Comparison of ENCODE assay signal across 1 cellular context in genomic region chr7:43211693-43212092, GRCh38.
TF ChIP-seq lines count a peak whose summit lies in the region.

No MANE protein-coding gene starts in this region.

TF ChIP-seq in HCT116, 20 proteins besides CTCF, POLR2A, EP300 and RAD21 (continued from another document):
- no peak for TF ChIP-seq FOSL1 (IDR thresholded peaks at IDR 0.05; ENCODE audit: low read depth)
- no peak for TF ChIP-seq SRF (IDR thresholded peaks at IDR 0.05; ENCODE audit: low read depth)
- TF ChIP-seq ZNF274 (IDR thresholded peaks at IDR 0.05; ENCODE audit: low read depth, low read length) = no peak
- TF ChIP-seq SIN3A (IDR thresholded peaks at IDR 0.05; ENCODE audit: low read depth) = no peak
- TF ChIP-seq ZFX (IDR thresholded peaks at IDR 0.05) = no peak
- no peak for TF ChIP-seq EGR1 (IDR thresholded peaks at IDR 0.05; ENCODE audit: low read depth)
- no peak for TF ChIP-seq CEBPB (IDR thresholded peaks at IDR 0.05; ENCODE audit: low read depth)
- TF ChIP-seq YY1 (IDR thresholded peaks at IDR 0.05; ENCODE audit: extremely low read depth, insufficient replicate concordance, low read depth, low read length) = no peak
- no peak for TF ChIP-seq EZH2phosphoT487 (IDR thresholded peaks at IDR 0.05; ENCODE audit: borderline replicate concordance)
- TF ChIP-seq ATF3 (IDR thresholded peaks at IDR 0.05) = no peak
- no peak for TF ChIP-seq CBX3 (IDR thresholded peaks at IDR 0.05; ENCODE audit: low read depth)
- TF ChIP-seq ELF1 (IDR thresholded peaks at IDR 0.05; ENCODE audit: borderline replicate concordance, low read depth) = no peak
- no peak for TF ChIP-seq POLR2AphosphoS5 (IDR thresholded peaks at IDR 0.05; ENCODE audit: low read depth, low read length)
